Comparison of ENCODE assay signal across 1 cellular context in genomic region chr1:173477286-173478098, GRCh38.
TF ChIP-seq lines count a peak whose summit lies in the region.

A gene with protein sequence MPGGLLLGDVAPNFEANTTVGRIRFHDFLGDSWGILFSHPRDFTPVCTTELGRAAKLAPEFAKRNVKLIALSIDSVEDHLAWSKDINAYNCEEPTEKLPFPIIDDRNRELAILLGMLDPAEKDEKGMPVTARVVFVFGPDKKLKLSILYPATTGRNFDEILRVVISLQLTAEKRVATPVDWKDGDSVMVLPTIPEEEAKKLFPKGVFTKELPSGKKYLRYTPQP (plus strand): TSS chr1:173477335. CDS start chr1:173477398, 63 bp downstream.

TF ChIP-seq in HepG2, 621 proteins besides CTCF, POLR2A, EP300 and RAD21 (continued from another document):
- TF ChIP-seq, protein P1, sequence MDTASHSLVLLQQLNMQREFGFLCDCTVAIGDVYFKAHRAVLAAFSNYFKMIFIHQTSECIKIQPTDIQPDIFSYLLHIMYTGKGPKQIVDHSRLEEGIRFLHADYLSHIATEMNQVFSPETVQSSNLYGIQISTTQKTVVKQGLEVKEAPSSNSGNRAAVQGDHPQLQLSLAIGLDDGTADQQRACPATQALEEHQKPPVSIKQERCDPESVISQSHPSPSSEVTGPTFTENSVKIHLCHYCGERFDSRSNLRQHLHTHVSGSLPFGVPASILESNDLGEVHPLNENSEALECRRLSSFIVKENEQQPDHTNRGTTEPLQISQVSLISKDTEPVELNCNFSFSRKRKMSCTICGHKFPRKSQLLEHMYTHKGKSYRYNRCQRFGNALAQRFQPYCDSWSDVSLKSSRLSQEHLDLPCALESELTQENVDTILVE (CRISPR knock-in tag; IDR thresholded peaks at IDR 0.05), result no peak
- TF ChIP-seq TSC22D2 (CRISPR knock-in tag; IDR thresholded peaks at IDR 0.05; ENCODE audit: borderline replicate concordance) (no peak), ASH2L (IDR thresholded peaks at IDR 0.05; ENCODE audit: insufficient read length, low read depth, low read length) (peak; percentile 71), CREBL2 (CRISPR knock-in tag; IDR thresholded peaks at IDR 0.05; ENCODE audit: borderline replicate concordance) (0 out of 2 replicates have a peak, but pooled peaks have one; percentile 73), FOSL1 (CRISPR knock-in tag; IDR thresholded peaks at IDR 0.05; ENCODE audit: borderline replicate concordance) (no peak), ZNF850 (CRISPR knock-in tag; conservative IDR thresholded peaks at IDR 0.05) (no peak), KDM4B (CRISPR knock-in tag; IDR thresholded peaks at IDR 0.05) (no peak), FOXP1 (IDR thresholded peaks at IDR 0.05) (no peak), FOXP1 (CRISPR knock-in tag; IDR thresholded peaks at IDR 0.05) (no peak), MAF1 (CRISPR knock-in tag; IDR thresholded peaks at IDR 0.05; ENCODE audit: borderline replicate concordance) (no peak; the same call in 1 of the 2 replicates), ZNF496 (CRISPR knock-in tag; IDR thresholded peaks at IDR 0.05; ENCODE audit: insufficient replicate concordance) (no peak), ZNF572 (CRISPR knock-in tag; IDR thresholded peaks at IDR 0.05) (no peak), GFI1 (CRISPR knock-in tag; IDR thresholded peaks at IDR 0.05; ENCODE audit: borderline replicate concordance) (peak; percentile 22; the same call in 1 of the 2 replicates), RNF2 (conservative IDR thresholded peaks at IDR 0.05; ENCODE audit: low read depth) (no peak)
- TF ChIP-seq, protein P2, sequence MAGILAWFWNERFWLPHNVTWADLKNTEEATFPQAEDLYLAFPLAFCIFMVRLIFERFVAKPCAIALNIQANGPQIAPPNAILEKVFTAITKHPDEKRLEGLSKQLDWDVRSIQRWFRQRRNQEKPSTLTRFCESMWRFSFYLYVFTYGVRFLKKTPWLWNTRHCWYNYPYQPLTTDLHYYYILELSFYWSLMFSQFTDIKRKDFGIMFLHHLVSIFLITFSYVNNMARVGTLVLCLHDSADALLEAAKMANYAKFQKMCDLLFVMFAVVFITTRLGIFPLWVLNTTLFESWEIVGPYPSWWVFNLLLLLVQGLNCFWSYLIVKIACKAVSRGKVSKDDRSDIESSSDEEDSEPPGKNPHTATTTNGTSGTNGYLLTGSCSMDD (CRISPR knock-in tag; IDR thresholded peaks at IDR 0.05), result no peak
- TF ChIP-seq, protein P3, sequence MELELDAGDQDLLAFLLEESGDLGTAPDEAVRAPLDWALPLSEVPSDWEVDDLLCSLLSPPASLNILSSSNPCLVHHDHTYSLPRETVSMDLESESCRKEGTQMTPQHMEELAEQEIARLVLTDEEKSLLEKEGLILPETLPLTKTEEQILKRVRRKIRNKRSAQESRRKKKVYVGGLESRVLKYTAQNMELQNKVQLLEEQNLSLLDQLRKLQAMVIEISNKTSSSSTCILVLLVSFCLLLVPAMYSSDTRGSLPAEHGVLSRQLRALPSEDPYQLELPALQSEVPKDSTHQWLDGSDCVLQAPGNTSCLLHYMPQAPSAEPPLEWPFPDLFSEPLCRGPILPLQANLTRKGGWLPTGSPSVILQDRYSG (CRISPR knock-in tag; IDR thresholded peaks at IDR 0.05), result no peak
